ENCODE assay signal across 19 cellular contexts in genomic region chr7:103373866-103374643, GRCh38. TPM values are rescaled to one million over a fixed set of nuclear protein-coding genes. Genes with fewer than 3 reads are reported as not detected.
A peak's percentile ranks its signal among the peaks of the same experiment; 100 is the strongest.
DNase-seq lines count a peak whose midpoint lies in the region; ATAC-seq lines count a peak whose summit lies in the region.
"Had no signal": no experiment of that assay in that cellular context is flagged by ENCODE, and none has a peak within 500 bp of the region (broad histone marks: within the 10 kb centered on the region; RNA-seq: fewer than 3 reads in every experiment).

No MANE protein-coding gene starts in this region.

- H3K9me3 Mint-ChIP-seq in CD4-positive, alpha-beta memory T cell, result no peaks in the 10 kb centered on the region
- no peaks in the 10 kb centered on the region for H3K9me3 Mint-ChIP-seq in naive thymus-derived CD8-positive, alpha-beta T cell
- H3K9me3 Mint-ChIP-seq: T-helper 1 cell treated with Interleukin-12 subunit alpha and Interleukin-12 subunit beta and Interleukin-4 antibody, amounts not matched to agents 30 μg/mL and 1 μg/mL, for 36 hours had no signal

- H3K36me3 Mint-ChIP-seq in CD4-positive, alpha-beta memory T cell, result peaks cover 6 to 10% of the 10 kb centered on the region in 2 donors
- peaks cover 0 to 11% (median 0%) of the 10 kb centered on the region in 3 donors for H3K36me3 Mint-ChIP-seq in naive thymus-derived CD8-positive, alpha-beta T cell

- H3K27me3 ChIP-seq in CD4-positive, alpha-beta memory T cell (ENCODE audit: insufficient read depth, low read length), result no peaks in the 10 kb centered on the region

- peaks cover 10 to 17% (median 13%) of the 10 kb centered on the region in 4 donors for H3K4me1 Mint-ChIP-seq in CD4-positive, alpha-beta memory T cell
- H3K4me1 Mint-ChIP-seq in naive thymus-derived CD8-positive, alpha-beta T cell, result no peaks in the 10 kb centered on the region

- POLR2A ChIA-PET in CD4-positive, alpha-beta memory T cell (lab: Charles Lee; ENCODE audit: partially characterized antibody), result no interaction called here
- POLR2A ChIA-PET in naive thymus-derived CD8-positive, alpha-beta T cell (lab: Charles Lee), result no interaction called here

- CTCF ChIA-PET in CD4-positive, alpha-beta memory T cell (lab: Charles Lee; ENCODE audit: partially characterized antibody), result no interaction called here

- H3K36me3 ChIP-seq in CD4-positive, alpha-beta memory T cell (ENCODE audit: insufficient read depth, low read length), result peaks cover 8% of the 10 kb centered on the region

- H3K27me3 Mint-ChIP-seq in CD4-positive, alpha-beta memory T cell, result peaks cover 0 to 4% of the 10 kb centered on the region in 2 donors
- H3K27me3 Mint-ChIP-seq in naive thymus-derived CD8-positive, alpha-beta T cell, result peaks cover 0 to 9% (median 0%) of the 10 kb centered on the region in 5 donors

- no peaks in the 10 kb centered on the region for H3K9me3 ChIP-seq in CD4-positive, alpha-beta memory T cell (ENCODE audit: control insufficient read depth in 1 of 2, low read length in 2 of 2)
- H3K9me3 ChIP-seq: HAP-1 had no signal

- DNase-seq in NCI-H1105 treated with DMSO at 0.1 percent for 48 hours (lab: John Stamatoyannopoulos, UW) (peak; percentile 19), NCI-H1105 (lab: John Stamatoyannopoulos, UW) (no peak), OCI-M1 (lab: John Stamatoyannopoulos, UW) (peak; percentile 20), foreskin melanocyte (peak; percentile 14)
- DNase-seq in CD4-positive, alpha-beta memory T cell, result peak in 1 of 5 donors; percentile 3
- no peak for DNase-seq in naive thymus-derived CD8-positive, alpha-beta T cell
- DNase-seq: AML-193, C1 segment of cervical spinal cord, NCI-H1417 treated with DMSO at 0.1 percent for 48 hours, NCI-H1930, NCI-H226, NCI-H510A treated with DMSO at 0.1 percent for 48 hours, NCI-H748 treated with DMSO at 0.1 percent for 48 hours had no signal

- intact Hi-C loops in CD4-positive, alpha-beta memory T cell (cut with micrococcal nuclease), result no loop called here

- ATAC-seq in GM21423 (IDR thresholded peaks at IDR 0.05; ENCODE audit: unreplicated experiment) (no peak), GM21619 (IDR thresholded peaks at IDR 0.05; ENCODE audit: unreplicated experiment) (no peak)
- no peak for ATAC-seq in naive thymus-derived CD8-positive, alpha-beta T cell
- ATAC-seq: Right ventricle myocardium inferior had no signal

- H3K4me1 ChIP-seq in CD4-positive, alpha-beta memory T cell (ENCODE audit: insufficient read depth, low read length), result peaks cover 6% of the 10 kb centered on the region
- H3K4me1 ChIP-seq: HAP-1 had no signal

- H3K27ac Mint-ChIP-seq in CD4-positive, alpha-beta memory T cell, result peak overlapping the region in 6 of 7 donors; percentile 7 to 76 (median 58)
- H3K27ac Mint-ChIP-seq in naive thymus-derived CD8-positive, alpha-beta T cell, result peak overlapping the region in 4 of 10 donors; percentile 0 to 64 (median 26)
- H3K27ac Mint-ChIP-seq: T-helper 1 cell treated with Interleukin-12 subunit alpha and Interleukin-12 subunit beta and Interleukin-4 antibody, amounts not matched to agents 30 μg/mL and 1 μg/mL, for 36 hours had no signal

- H3K4me3 Mint-ChIP-seq in CD4-positive, alpha-beta memory T cell, result peak overlapping the region in 2 of 8 donors; percentile 26 to 33
- no peak overlapping the region for H3K4me3 Mint-ChIP-seq in naive thymus-derived CD8-positive, alpha-beta T cell
- H3K4me3 Mint-ChIP-seq: T-helper 1 cell treated with Interleukin-12 subunit alpha and Interleukin-12 subunit beta and Interleukin-4 antibody, amounts not matched to agents 30 μg/mL and 1 μg/mL, for 36 hours had no signal

- no peak overlapping the region for H3K4me3 ChIP-seq in CD4-positive, alpha-beta memory T cell (ENCODE audit: low read length in 2 of 2)
- H3K4me3 ChIP-seq: HAP-1 had no signal

- no peak overlapping the region for H3K27ac ChIP-seq in CD4-positive, alpha-beta memory T cell (ENCODE audit: low read depth, low read length)
- H3K27ac ChIP-seq: KMS-11 had no signal

RNA-seq across cellular contexts. Expression of gene PSMC2, which starts 26.6 kb away (rescaled TPM):
- 10 to 100 TPM; 68.2 to 69.3 TPM for total RNA-seq in CD4-positive, alpha-beta memory T cell
- 100 to 1,000 TPM; 133 to 169 TPM for polyA plus RNA-seq in CD4-positive, alpha-beta memory T cell
- 10 to 100 TPM; 68.8 to 73.5 TPM for total RNA-seq in naive thymus-derived CD8-positive, alpha-beta T cell
- 10 to 100 TPM; 90.3 to 95.5 (median 94.2) TPM for polyA plus RNA-seq in naive thymus-derived CD8-positive, alpha-beta T cell

RNA-seq across cellular contexts. Expression of gene DNAJC2, which starts 29.5 kb away (rescaled TPM):
- total RNA-seq in CD4-positive, alpha-beta memory T cell, result 10 to 100 TPM; 36.0 to 40.5 TPM
- polyA plus RNA-seq in CD4-positive, alpha-beta memory T cell, result 10 to 100 TPM; 10.6 to 26.5 TPM
- total RNA-seq in naive thymus-derived CD8-positive, alpha-beta T cell, result 10 to 100 TPM; 42.7 to 43.2 TPM
- 10 to 100 TPM; 14.8 to 28.0 (median 21.8) TPM for polyA plus RNA-seq in naive thymus-derived CD8-positive, alpha-beta T cell

Comparison
In these comparisons a context has a peak if more than half of its experiments do, and no peak if none do; other contexts are left out.
1. DNase-seq: peak in NCI-H1105 treated with DMSO at 0.1 percent for 48 hours (single experiment), OCI-M1 (single experiment) and foreskin melanocyte (single experiment); none in NCI-H1105 (single experiment) and naive thymus-derived CD8-positive, alpha-beta T cell (0 of 10).